In genomic region chr1:186212574-186213224, GRCh38 we compare ENCODE assay signal across 9 cellular contexts.
DNase-seq lines count a peak whose midpoint lies in the region; ATAC-seq and TF ChIP-seq lines count a peak whose summit lies in the region.
"Had no signal": no experiment of that assay in that cellular context is flagged by ENCODE, and none has a peak within 500 bp of the region (broad histone marks: within the 10 kb centered on the region; RNA-seq: fewer than 3 reads in every experiment).

No MANE protein-coding gene starts in this region.

- no peak overlapping the region for H3K27ac Mint-ChIP-seq in T-helper 17 cell
- H3K27ac Mint-ChIP-seq: activated naive CD4-positive, alpha-beta T cell treated with anti-CD3 and anti-CD28 coated beads, Interleukin-2, amount 50 U/mL, for 24 hours had no signal

- H3K4me1 ChIP-seq in adipocyte (ENCODE audit: control insufficient read depth, insufficient read depth, low read length) (peaks cover 19% of the 10 kb centered on the region), left ventricle myocardium inferior (peaks cover 8% of the 10 kb centered on the region)

- H3K9ac ChIP-seq in adipocyte (ENCODE audit: low read length) = no peak overlapping the region

- intact Hi-C loops in left ventricle myocardium inferior (cut with micrococcal nuclease) = loop anchor here (5.0 kb wide), 2 partner anchors 400 to 490 kb away; no protein-coding TSS in a partner anchor

- peaks cover 3% of the 10 kb centered on the region for H3K36me3 Mint-ChIP-seq in T-helper 17 cell (ENCODE audit: low read depth)
- H3K36me3 Mint-ChIP-seq: activated naive CD4-positive, alpha-beta T cell treated with anti-CD3 and anti-CD28 coated beads, Interleukin-2, amount 50 U/mL, for 24 hours had no signal

- ATAC-seq in GM19372 (IDR thresholded peaks at IDR 0.05; ENCODE audit: low read depth, unreplicated experiment) (peak; percentile 85), HG03354 (IDR thresholded peaks at IDR 0.05; ENCODE audit: poor library complexity, severe bottlenecking, unreplicated experiment) (peak; percentile 86), T-helper 17 cell (no peak)

- H3K9me3 ChIP-seq in adipocyte (ENCODE audit: control insufficient read depth, low read length) (no peaks in the 10 kb centered on the region), left ventricle myocardium inferior (replicated peaks) (no peaks in the 10 kb centered on the region), T-helper 17 cell (ENCODE audit: control insufficient read depth, low read length, poor library complexity, severe bottlenecking) (no peaks in the 10 kb centered on the region)

- H3K4me3 ChIP-seq in adipocyte (ENCODE audit: low read length) (no peak overlapping the region), left ventricle myocardium inferior (no peak overlapping the region), retinal pigment epithelial cell (ENCODE audit: low read length) (no peak overlapping the region)

- no peak overlapping the region for H3K4me3 Mint-ChIP-seq in T-helper 17 cell
- H3K4me3 Mint-ChIP-seq: activated naive CD4-positive, alpha-beta T cell treated with anti-CD3 and anti-CD28 coated beads, Interleukin-2, amount 50 U/mL, for 24 hours had no signal

- no peaks in the 10 kb centered on the region for H3K4me1 Mint-ChIP-seq in T-helper 17 cell
- H3K4me1 Mint-ChIP-seq: activated naive CD4-positive, alpha-beta T cell treated with anti-CD3 and anti-CD28 coated beads, Interleukin-2, amount 50 U/mL, for 24 hours had no signal

- H3K36me3 ChIP-seq in adipocyte (ENCODE audit: control insufficient read depth, insufficient read depth, low read length, severe bottlenecking) = no peaks in the 10 kb centered on the region
- H3K36me3 ChIP-seq in left ventricle myocardium inferior = no peaks in the 10 kb centered on the region

- DNase-seq in DMS79 (lab: John Stamatoyannopoulos, UW) (peak; percentile 29), NCI-H2227 (lab: John Stamatoyannopoulos, UW; ENCODE audit: unreplicated experiment) (peak; percentile 65), adipocyte (ENCODE audit: low read depth) (peak; percentile 94), left ventricle myocardium inferior (no peak), retinal pigment epithelial cell (ENCODE audit: low read depth) (peak; percentile 83), T-helper 17 cell (no peak)

- no peak overlapping the region for H3K27ac ChIP-seq in left ventricle myocardium inferior (replicated peaks)

- peak; percentile 87 for TF ChIP-seq CTCF in left ventricle myocardium inferior (IDR thresholded peaks at IDR 0.05; ENCODE audit: borderline replicate concordance)
- TF ChIP-seq CTCF in retinal pigment epithelial cell (conservative IDR thresholded peaks at IDR 0.05; ENCODE audit: low read depth, low read length) = peak; percentile 86

- H3K27me3 Mint-ChIP-seq in T-helper 17 cell = peaks cover 42% of the 10 kb centered on the region

- H3K27me3 ChIP-seq in adipocyte (replicated peaks; ENCODE audit: control insufficient read depth, insufficient read depth, low read length) (no peaks in the 10 kb centered on the region), left ventricle myocardium inferior (ENCODE audit: low read depth) (no peaks in the 10 kb centered on the region)

Comparison
In these comparisons a context has a peak if more than half of its experiments do, and no peak if none do; other contexts are left out.
1. DNase-seq: peak in DMS79 (single experiment), NCI-H2227 (single experiment), adipocyte (single experiment) and retinal pigment epithelial cell (single experiment); none in left ventricle myocardium inferior (single experiment) and T-helper 17 cell (0 of 3).